8 cellular contexts compared by ENCODE assay signal in the genomic region with DNA sequence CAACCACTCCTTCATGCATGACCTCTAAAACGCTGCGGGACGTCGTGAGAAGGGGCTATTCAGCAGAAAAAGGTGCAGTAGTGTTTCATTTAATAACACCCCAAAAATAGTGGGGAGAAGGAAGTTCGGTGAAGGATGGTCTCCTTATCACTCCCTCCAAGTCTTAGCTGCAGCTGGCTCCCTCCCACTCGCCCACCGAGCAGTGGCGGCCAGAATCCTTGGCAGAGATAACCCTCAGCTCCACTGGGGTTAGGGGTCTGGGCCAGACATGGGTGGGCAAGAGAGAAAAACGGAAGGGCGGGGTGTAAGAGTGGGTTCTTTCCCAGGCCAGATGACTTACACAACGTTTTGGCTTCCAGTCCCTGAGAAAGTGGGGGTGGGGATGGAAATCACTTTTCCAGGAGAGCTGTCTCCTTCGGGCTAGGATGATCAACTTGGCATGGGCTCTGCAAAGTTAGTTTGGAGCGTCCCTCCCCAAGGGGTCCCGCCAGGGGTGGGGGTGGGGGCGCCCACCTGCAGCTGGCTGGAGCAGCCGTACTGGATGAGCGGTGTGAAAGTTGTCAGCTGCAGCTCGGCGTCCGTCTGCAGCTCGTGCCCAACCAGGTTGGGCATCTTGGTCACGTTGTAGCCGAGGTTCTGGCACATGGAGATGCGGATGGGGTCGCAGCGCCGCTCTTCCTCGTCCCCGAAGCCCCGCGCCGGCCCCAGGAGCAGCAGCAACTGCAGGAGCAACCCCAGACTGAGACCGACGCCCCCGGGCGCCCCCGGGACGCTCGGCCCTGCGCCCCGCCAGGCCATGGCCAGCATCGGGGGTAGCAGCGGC. TPM values are rescaled to one million over a fixed set of nuclear protein-coding genes. Genes with fewer than 3 reads are reported as not detected.
DNase-seq lines count a peak whose midpoint lies in the region; ATAC-seq, FAIRE-seq and TF ChIP-seq lines count a peak whose summit lies in the region.

No MANE protein-coding gene starts in this region.

- TF ChIP-seq POLR2A in body of pancreas (IDR thresholded peaks at IDR 0.05) (no peak), suprapubic skin (IDR thresholded peaks at IDR 0.05) (no peak), H54 (IDR thresholded peaks at IDR 0.05; ENCODE audit: low read depth, low read length) (no peak)

- H3K4me1 ChIP-seq in HUES64 (ENCODE audit: insufficient read depth, low read length) (peaks cover 19% of the 10 kb centered on the region), body of pancreas (peaks cover 41% of the 10 kb centered on the region), suprapubic skin (peaks cover 37% of the 10 kb centered on the region)

- peak overlapping the region; percentile 66 for H3K4me3 Mint-ChIP-seq in T-helper 1 cell treated with Interleukin-12 subunit alpha and Interleukin-12 subunit beta and Interleukin-4 antibody, amounts not matched to agents 30 μg/mL and 1 μg/mL, for 36 hours

- no peaks in the 10 kb centered on the region for H3K36me3 Mint-ChIP-seq in T-helper 1 cell treated with Interleukin-12 subunit alpha and Interleukin-12 subunit beta and Interleukin-4 antibody, amounts not matched to agents 30 μg/mL and 1 μg/mL, for 36 hours (ENCODE audit: low read depth)

- H3K9ac ChIP-seq in HUES64 (ENCODE audit: low read depth, low read length), result peak overlapping the region; percentile 76

- peaks cover 81% of the 10 kb centered on the region for H3K27me3 Mint-ChIP-seq in T-helper 1 cell treated with Interleukin-12 subunit alpha and Interleukin-12 subunit beta and Interleukin-4 antibody, amounts not matched to agents 30 μg/mL and 1 μg/mL, for 36 hours (ENCODE audit: low read depth)

- no peak for TF ChIP-seq EP300 in suprapubic skin (IDR thresholded peaks at IDR 0.05)

- H3K9me3 Mint-ChIP-seq in T-helper 1 cell treated with Interleukin-12 subunit alpha and Interleukin-12 subunit beta and Interleukin-4 antibody, amounts not matched to agents 30 μg/mL and 1 μg/mL, for 36 hours, result no peaks in the 10 kb centered on the region

- peaks cover 15% of the 10 kb centered on the region for H3K36me3 ChIP-seq in HUES64 (ENCODE audit: insufficient read depth, low read length)
- H3K36me3 ChIP-seq in body of pancreas (replicated peaks in 1 of 2; ENCODE audit: insufficient read depth in 1 of 2, low read depth in 2 of 2), result no peaks in the 10 kb centered on the region
- H3K36me3 ChIP-seq in suprapubic skin, result peaks cover 6% of the 10 kb centered on the region

- H3K9me3 ChIP-seq in HUES64 (ENCODE audit: insufficient read depth, low read depth, low read length), result no peaks in the 10 kb centered on the region
- H3K9me3 ChIP-seq in body of pancreas, result no peaks in the 10 kb centered on the region
- no peaks in the 10 kb centered on the region for H3K9me3 ChIP-seq in suprapubic skin

- 12% methylated on average over 38 of the region's 43 CpGs for WGBS in HUES64
- WGBS in body of pancreas, 2 donors, result 2 to 6% methylated on average over 12 to 35 of the region's 43 CpGs
- 9% methylated on average over 15 of the region's 43 CpGs for WGBS in suprapubic skin

- peak; percentile 62 for ATAC-seq in body of pancreas
- ATAC-seq in HG03108 (IDR thresholded peaks at IDR 0.05; ENCODE audit: unreplicated experiment), result no peak

- intact Hi-C loops in body of pancreas (cut with DNase I), result no loop called here

- no peak for DNase-seq in T-helper 1 cell
- DNase-seq in body of pancreas, result peak; percentile 77 to 85 (median 82)
- no peak for DNase-seq in suprapubic skin (ENCODE audit: low spot score in 2 of 2)
- DNase-seq in H54 (ENCODE audit: insufficient read length, low spot score), result no peak

- no peak overlapping the region for H3K27ac Mint-ChIP-seq in T-helper 1 cell treated with Interleukin-12 subunit alpha and Interleukin-12 subunit beta and Interleukin-4 antibody, amounts not matched to agents 30 μg/mL and 1 μg/mL, for 36 hours

- no peak for FAIRE-seq in H54 (lab: Jason Lieb, UNC)

- peak overlapping the region; percentile 60 for H3K4me3 ChIP-seq in HUES64 (ENCODE audit: low read length)
- H3K4me3 ChIP-seq in body of pancreas, result peak overlapping the region; percentile 50 to 70
- H3K4me3 ChIP-seq in suprapubic skin, result peak overlapping the region; percentile 68

- H3K27ac ChIP-seq in HUES64 (ENCODE audit: low read depth, low read length) (no peak overlapping the region), body of pancreas (peak overlapping the region; percentile 84 to 97 (median 94)), layer of hippocampus (ENCODE audit: low read depth, low read length) (peak overlapping the region; percentile 72), suprapubic skin (peak overlapping the region; percentile 92)

- no peak for TF ChIP-seq CTCF in body of pancreas (IDR thresholded peaks at IDR 0.05)
- no peak for TF ChIP-seq CTCF in suprapubic skin (IDR thresholded peaks at IDR 0.05)

- peaks cover 13% of the 10 kb centered on the region for H3K4me1 Mint-ChIP-seq in T-helper 1 cell treated with Interleukin-12 subunit alpha and Interleukin-12 subunit beta and Interleukin-4 antibody, amounts not matched to agents 30 μg/mL and 1 μg/mL, for 36 hours (ENCODE audit: low read depth)

- H3K27me3 ChIP-seq in HUES64 (ENCODE audit: insufficient read depth, low read length) (peaks cover 13% of the 10 kb centered on the region), body of pancreas (no peaks in the 10 kb centered on the region), layer of hippocampus (ENCODE audit: control insufficient read depth, insufficient read depth, low read length) (no peaks in the 10 kb centered on the region), suprapubic skin (no peaks in the 10 kb centered on the region)

RNA-seq across cellular contexts. Expression of a gene that starts 0.7 kb away (rescaled TPM):
- polyA plus RNA-seq in HUES64 (2013, experiment 1 of 2), result 3.9 TPM
- 4.9 TPM for polyA plus RNA-seq in HUES64 (2013, experiment 2 of 2)
- 10 to 100 TPM; 25.4 to 54.4 TPM for total RNA-seq in body of pancreas
- 10 to 100 TPM in 3 of 4 donors, 1 to 10 TPM in 1; 9.1 to 25.2 (median 15.5) TPM for total RNA-seq in suprapubic skin

Comparison
In these comparisons a context has a peak if more than half of its experiments do, and no peak if none do; other contexts are left out.
1. DNase-seq: peak in body of pancreas (4 of 4); none in T-helper 1 cell (0 of 5), suprapubic skin (0 of 2) and H54 (single experiment).
2. Peak in every context shown above with its lines, with median percentiles within 50 percentile points of each other: H3K4me3 ChIP-seq.